In genomic region chr6:26571592-26572296, GRCh38 we compare ENCODE assay signal across 8 cellular contexts. TPM values are rescaled to one million over a fixed set of nuclear protein-coding genes. Genes with fewer than 3 reads are reported as not detected.
DNase-seq lines count a peak whose midpoint lies in the region; ATAC-seq and TF ChIP-seq lines count a peak whose summit lies in the region.

No MANE protein-coding gene starts in this region.

- no peak overlapping the region; the same call in 1 of the 2 replicates for H2AFZ ChIP-seq in OCI-LY7 (ENCODE audit: low read length)
- peak overlapping the region; percentile 92 for H2AFZ ChIP-seq in osteoblast (ENCODE audit: low read length)

- H3K4me3 Mint-ChIP-seq in Caco-2 (ENCODE audit: unreplicated experiment) = peak overlapping the region; percentile 80

- no peaks in the 10 kb centered on the region for H3K27me3 ChIP-seq in Caco-2 (replicated peaks; ENCODE audit: control insufficient read depth, insufficient read depth, low read length)
- H3K27me3 ChIP-seq in osteoblast (ENCODE audit: insufficient read depth, low read length) = no peaks in the 10 kb centered on the region

- no peaks in the 10 kb centered on the region for H3K9me3 ChIP-seq in Caco-2
- H3K9me3 ChIP-seq in OCI-LY7 (ENCODE audit: low read length) = no peaks in the 10 kb centered on the region
- H3K9me3 ChIP-seq in osteoblast (ENCODE audit: low read depth, low read length) = no peaks in the 10 kb centered on the region

- peak overlapping the region; percentile 47 for H3K4me3 ChIP-seq in Caco-2 (ENCODE audit: low read depth, low read length)
- H3K4me3 ChIP-seq in OCI-LY7 (ENCODE audit: low read depth, low read length, poor library complexity, severe bottlenecking) = peak overlapping the region; percentile 50
- peak overlapping the region; percentile 77 for H3K4me3 ChIP-seq in osteoblast (ENCODE audit: insufficient read depth, low read length)

- intact Hi-C loops in Caco-2 (cut with micrococcal nuclease; ENCODE audit: unreplicated experiment) (loop anchor here (1.0 kb wide), 1 partner anchor 25 kb away; the partner anchor contains the start of gene ABT1), OCI-LY7 (cut with micrococcal nuclease; ENCODE audit: unreplicated experiment) (loop anchor here (1.0 kb wide), 1 partner anchor 24 kb away; no protein-coding TSS in a partner anchor)

- H3K27ac ChIP-seq in OCI-LY7 (ENCODE audit: low read depth, low read length, poor library complexity, severe bottlenecking) = no peak overlapping the region
- H3K27ac ChIP-seq in osteoblast (ENCODE audit: low read depth, low read length) = peak overlapping the region; percentile 78

- ATAC-seq in GM21423 (IDR thresholded peaks at IDR 0.05; ENCODE audit: unreplicated experiment) = no peak

- POLR2A ChIA-PET in Caco-2 (lab: Charles Lee) = interaction anchor here (0.7 kb wide), 2 partner anchors 374 to 675 kb away, joined by 5 to 8 read pairs; no protein-coding TSS in a partner anchor
- POLR2A ChIA-PET in OCI-LY7 (lab: Charles Lee) = interaction anchor here (0.6 to 1.0 kb wide), 7 partner anchors 15 to 595 kb away, joined by 3 to 6 read pairs (median 3); no protein-coding TSS in a partner anchor

- H3K27ac Mint-ChIP-seq in Caco-2 (ENCODE audit: unreplicated experiment) = peak overlapping the region; percentile 88

- TF ChIP-seq CTCF in Caco-2 (IDR thresholded peaks at IDR 0.05; ENCODE audit: insufficient read depth in 1 of 2, low read depth in 1 of 2, low read length in 1 of 2, severe bottlenecking in 1 of 2, unreplicated experiment in 1 of 2) (no peak), OCI-LY7 (conservative IDR thresholded peaks at IDR 0.05; ENCODE audit: low read length) (no peak), osteoblast (IDR thresholded peaks at IDR 0.05; ENCODE audit: extremely low read depth, low read depth, low read length) (no peak), GM20000 (IDR thresholded peaks at IDR 0.05; ENCODE audit: extremely low read depth, missing control alignments) (no peak)

- peaks cover 9% of the 10 kb centered on the region for H3K27me3 Mint-ChIP-seq in Caco-2 (ENCODE audit: insufficient read depth, unreplicated experiment)

- H3K36me3 ChIP-seq in Caco-2 (ENCODE audit: control insufficient read depth, insufficient read depth, low read length) = no peaks in the 10 kb centered on the region
- H3K36me3 ChIP-seq in OCI-LY7 (ENCODE audit: insufficient read depth, low read length) = no peaks in the 10 kb centered on the region
- H3K36me3 ChIP-seq in osteoblast (ENCODE audit: insufficient read depth, low read length) = no peaks in the 10 kb centered on the region

- H3K4me1 ChIP-seq in Caco-2 (0 out of 2 replicates have a peak, but pooled peaks cover 5% of the 10 kb centered on the region), OCI-LY7 (ENCODE audit: insufficient read depth, low read length, poor library complexity, severe bottlenecking) (peaks cover 24% of the 10 kb centered on the region), osteoblast (ENCODE audit: insufficient read depth, low read length) (peaks cover 6% of the 10 kb centered on the region)

- peaks cover 35% of the 10 kb centered on the region for H3K36me3 Mint-ChIP-seq in Caco-2 (ENCODE audit: insufficient read depth, unreplicated experiment)

- H3K79me2 ChIP-seq in OCI-LY7 (ENCODE audit: insufficient read depth, low read depth, low read length) (no peaks in the 10 kb centered on the region), osteoblast (ENCODE audit: insufficient read depth, low read length) (no peaks in the 10 kb centered on the region)

- DNase-seq in Caco-2 (peak; percentile 73 to 87), KG1 (lab: John Stamatoyannopoulos, UW) (peak; percentile 66), OCI-LY7 (ENCODE audit: low spot score) (no peak), glomerular visceral epithelial cell (ENCODE audit: extremely low spot score) (peak; percentile 86), osteoblast (ENCODE audit: insufficient read length, low spot score, missing footprints) (peak; percentile 90), GM20000 (ENCODE audit: low spot score) (no peak)
- DNase-seq in activated naive CD4-positive, alpha-beta T cell treated with anti-CD3 and anti-CD28 coated beads, Interleukin-2, amount 50 U/mL, for 16 hours = peak; percentile 44

- H3K4me1 Mint-ChIP-seq in Caco-2 (ENCODE audit: low read depth, unreplicated experiment) = peaks cover 22% of the 10 kb centered on the region

- H4K20me1 ChIP-seq in OCI-LY7 (ENCODE audit: insufficient read depth, low read length) (no peaks in the 10 kb centered on the region), osteoblast (ENCODE audit: insufficient read depth, low read length) (no peaks in the 10 kb centered on the region)

- TSS peak; percentile 98 for BruUV-seq in Caco-2 (replicated peaks; lab: Mats Ljungman, UMichigan)
- no TSS peak for BruUV-seq in OCI-LY7 (replicated peaks; lab: Mats Ljungman, UMichigan)

- H3K4me2 ChIP-seq in OCI-LY7 (ENCODE audit: low read length) (peak overlapping the region; percentile 51), osteoblast (ENCODE audit: insufficient read depth, low read length) (peak overlapping the region; percentile 85)

- H3K9me3 Mint-ChIP-seq in Caco-2 (ENCODE audit: unreplicated experiment) = no peaks in the 10 kb centered on the region

- CTCF ChIA-PET in Caco-2 (lab: Charles Lee) (interaction anchor here (0.6 to 3.4 kb wide), 7 partner anchors 15 to 1190 kb away, joined by 3 to 45 read pairs (median 6); partner anchors contain the start of gene HMGN4), OCI-LY7 (lab: Charles Lee; ENCODE audit: unreplicated experiment) (no interaction called here)

- no peaks in the 10 kb centered on the region for H3K9me2 ChIP-seq in OCI-LY7 (ENCODE audit: insufficient read depth, low read length)

RNA-seq across cellular contexts. Expression of gene ABT1, which starts 25.0 kb away (rescaled TPM):
- total RNA-seq in Caco-2 (2022) (15.1 and 17.0 TPM in 2 replicates), OCI-LY7 (2022) (25.3 and 26.3 TPM in 2 replicates), osteoblast (11.2 and 11.6 TPM in 2 replicates)
- 32.2 and 34.6 TPM in 2 replicates for total RNA-seq in OCI-LY7 (2014; rRNA removed; shearing (Covaris generic))

RNA-seq across cellular contexts. Expression of gene HMGN4, which starts 33.6 kb away (rescaled TPM):
- total RNA-seq in Caco-2 (2022) = 29.6 and 30.8 TPM in 2 replicates
- total RNA-seq in OCI-LY7 (2014; rRNA removed; shearing (Covaris generic)) = 113 and 116 TPM in 2 replicates
- total RNA-seq in OCI-LY7 (2022) = 104 and 113 TPM in 2 replicates
- 62.2 and 64.5 TPM in 2 replicates for total RNA-seq in osteoblast

Comparison
In these comparisons a context has a peak if more than half of its experiments do, and no peak if none do; other contexts are left out.
1. DNase-seq: peak in Caco-2 (2 of 2), KG1 (single experiment), activated naive CD4-positive, alpha-beta T cell treated with anti-CD3 and anti-CD28 coated beads, Interleukin-2, amount 50 U/mL, for 16 hours (single experiment), glomerular visceral epithelial cell (single experiment) and osteoblast (single experiment); none in OCI-LY7 (single experiment) and GM20000 (single experiment).
2. Peak in every context shown above with its lines, with median percentiles within 50 percentile points of each other: H3K4me3 ChIP-seq.